In genomic region chr5:59071755-59072549, GRCh38 we compare ENCODE assay signal across 35 cellular contexts.
"Had no signal": no experiment of that assay in that cellular context is flagged by ENCODE, and none has a peak within 500 bp of the region (broad histone marks: within the 10 kb centered on the region; RNA-seq: fewer than 3 reads in every experiment).

No MANE protein-coding gene starts in this region.

- H3K9me3 ChIP-seq: MG63 had no signal

- H3K27me3 ChIP-seq: MG63 had no signal

- H3K36me3 ChIP-seq: MG63 had no signal

- DNase-seq: Karpas-422, Kasumi-1, MG63, MM.1S, MV-4-11, NCI-H1048, NCI-H1092, NCI-H1092 treated with DMSO at 0.1 percent for 48 hours, NCI-H1105, NCI-H1105 treated with DMSO at 0.1 percent for 48 hours, NCI-H1417, NCI-H1417 treated with DMSO at 0.1 percent for 48 hours, NCI-H1436, NCI-H1436 treated with DMSO at 0.1 percent for 48 hours, NCI-H146, NCI-H1694, NCI-H1694 treated with DMSO at 0.1 percent for 48 hours, NCI-H187, NCI-H187 treated with DMSO at 0.1 percent for 48 hours, NCI-H1930, NCI-H2029, NCI-H2029 treated with DMSO at 0.1 percent for 48 hours, NCI-H2081, NCI-H2081 treated with DMSO at 0.1 percent for 48 hours, NCI-H2107, NCI-H2171, NCI-H2171 treated with DMSO at 0.1 percent for 48 hours, NCI-H2227 treated with DMSO at 0.1 percent for 48 hours, NCI-H226, NCI-H345, NCI-H446, NCI-H446 treated with DMSO at 0.1 percent for 48 hours, NCI-H510A, NCI-H510A treated with DMSO at 0.1 percent for 48 hours, NCI-H524 had no signal

- H3K4me3 ChIP-seq: MG63 had no signal
